In the genomic region with DNA sequence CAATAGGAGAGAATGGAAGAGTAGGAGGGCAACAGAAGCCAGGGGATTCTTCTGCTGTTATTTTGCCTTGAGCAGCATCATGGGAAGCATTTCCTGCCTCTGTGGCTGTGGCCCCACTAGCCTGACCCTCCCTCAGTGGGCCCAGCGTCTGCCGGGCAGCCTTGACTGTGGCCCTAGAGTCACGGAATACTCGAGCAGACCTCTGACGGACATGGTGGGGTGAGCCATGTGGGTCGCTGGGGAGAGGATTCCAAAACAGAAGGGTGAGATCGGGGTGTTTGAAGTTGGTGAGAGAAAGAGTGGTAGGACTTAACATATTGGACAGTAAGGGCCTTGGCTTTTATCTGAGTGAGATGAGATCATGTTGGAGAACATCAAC, we compare ENCODE assay signal across 16 cellular contexts.
"Had no signal": no experiment of that assay in that cellular context is flagged by ENCODE, and none has a peak within 500 bp of the region (broad histone marks: within the 10 kb centered on the region; RNA-seq: fewer than 3 reads in every experiment).

No MANE protein-coding gene starts in this region.

- H3K9ac ChIP-seq: parathyroid adenoma had no signal

- ATAC-seq: activated CD8-positive, alpha-beta T cell treated with anti-CD3 and anti-CD28 coated beads, Interleukin-2, amount 10 ng/mL, durations not matched to agents 7 days and 5 days; gastrocnemius medialis; left cardiac atrium had no signal

- H3K4me1 ChIP-seq: colonic mucosa, esophagus muscularis mucosa, gastrocnemius medialis, parathyroid adenoma, upper lobe of left lung had no signal

- DNase-seq: activated CD4-positive, alpha-beta T cell treated with anti-CD3 and anti-CD28 coated beads for 1 hour; activated CD4-positive, alpha-beta T cell treated with anti-CD3 and anti-CD28 coated beads, Interleukin-2, amount 50 U/mL, for 1 hour; activated CD8-positive, alpha-beta T cell treated with anti-CD3 and anti-CD28 coated beads, Interleukin-2, amount 10 ng/mL, durations not matched to agents 7 days and 5 days; amygdala; colonic mucosa; gastrocnemius medialis; left cardiac atrium; right lobe of liver; small intestine; stimulated activated CD4-positive, alpha-beta T cell treated with anti-CD3 and anti-CD28 coated beads, Interleukin-2, amount 100 ng/mL, for 48 hours; stimulated activated CD8-positive, alpha-beta memory T cell treated with anti-CD3 and anti-CD28 coated beads, Interleukin-4, amount 100 ng/mL, for 48 hours; stimulated activated naive CD4-positive, alpha-beta T cell; T-helper 9 cell; upper lobe of left lung had no signal

- H3K4me3 ChIP-seq: colonic mucosa, esophagus muscularis mucosa, gastrocnemius medialis, right lobe of liver, upper lobe of left lung had no signal

- H3K36me3 ChIP-seq: colonic mucosa, esophagus muscularis mucosa, gastrocnemius medialis, right lobe of liver, upper lobe of left lung had no signal

- H3K27ac ChIP-seq: colonic mucosa, esophagus muscularis mucosa, gastrocnemius medialis, parathyroid adenoma, right lobe of liver, upper lobe of left lung had no signal

- H2AFZ ChIP-seq: parathyroid adenoma had no signal

- H3K27me3 ChIP-seq: colonic mucosa, right lobe of liver, upper lobe of left lung had no signal

- H3K9me3 ChIP-seq: colonic mucosa, esophagus muscularis mucosa, gastrocnemius medialis, right lobe of liver, upper lobe of left lung had no signal
